ENCODE assay signal across 10 cellular contexts in genomic region chr19:30228726-30229523, GRCh38.
A peak's percentile ranks its signal among the peaks of the same experiment; 100 is the strongest.
DNase-seq lines count a peak whose midpoint lies in the region; ATAC-seq and TF ChIP-seq lines count a peak whose summit lies in the region.
"Had no signal": no experiment of that assay in that cellular context is flagged by ENCODE, and none has a peak within 500 bp of the region (broad histone marks: within the 10 kb centered on the region; RNA-seq: fewer than 3 reads in every experiment).

No MANE protein-coding gene starts in this region.

- WGBS in psoas muscle, 3 donors, result 4 to 10% (median 5%) methylated on average over 47 to 54 of the region's 54 CpGs

- H3K36me3 ChIP-seq in SJSA1 (no peaks in the 10 kb centered on the region), left ventricle myocardium inferior (no peaks in the 10 kb centered on the region), psoas muscle (ENCODE audit: insufficient read depth in 1 of 2, low read depth in 1 of 2) (no peaks in the 10 kb centered on the region)

- DNase-seq in Daoy (ENCODE audit: low read depth) (peak; percentile 67), SJSA1 (ENCODE audit: low read depth in 1 of 2, low spot score in 2 of 2) (peak in 1 of 2 experiments; percentile 40), left ventricle myocardium inferior (no peak), psoas muscle (no peak), SKM-1 treated with dmso at 0.1 percent for 144 hours (lab: John Stamatoyannopoulos, UW; ENCODE audit: unreplicated experiment) (no peak), MV-4-11 (lab: John Stamatoyannopoulos, UW) (no peak), activated T-cell treated with anti-CD3 and anti-CD28 coated beads for 4 hours (no peak)
- DNase-seq: SHP77 had no signal

- TF ChIP-seq CTCF in left ventricle myocardium inferior (IDR thresholded peaks at IDR 0.05; ENCODE audit: borderline replicate concordance), result no peak
- TF ChIP-seq CTCF in psoas muscle (IDR thresholded peaks at IDR 0.05), result no peak

- peaks cover 59% of the 10 kb centered on the region for H3K27me3 ChIP-seq in SJSA1 (replicated peaks)
- H3K27me3 ChIP-seq in left ventricle myocardium inferior (ENCODE audit: low read depth), result peaks cover 97% of the 10 kb centered on the region
- peaks cover 0 to 94% (median 20%) of the 10 kb centered on the region in 3 donors for H3K27me3 ChIP-seq in psoas muscle (ENCODE audit: insufficient read depth in 3 of 3, low read length in 2 of 3)

- H3K4me1 ChIP-seq in SJSA1 (replicated peaks) (peaks cover 23% of the 10 kb centered on the region), left ventricle myocardium inferior (peaks cover 47% of the 10 kb centered on the region), psoas muscle (peaks cover 17% of the 10 kb centered on the region)

- H3K9me3 ChIP-seq in SJSA1 (replicated peaks) (no peaks in the 10 kb centered on the region), left ventricle myocardium inferior (replicated peaks) (no peaks in the 10 kb centered on the region), psoas muscle (no peaks in the 10 kb centered on the region)

- ATAC-seq in psoas muscle (no peak), GM18861 (IDR thresholded peaks at IDR 0.05; ENCODE audit: unreplicated experiment) (no peak)

- H3K27ac ChIP-seq in SJSA1 (no peak overlapping the region), left ventricle myocardium inferior (replicated peaks) (peak overlapping the region; percentile 55), psoas muscle (no peak overlapping the region)
- H3K27ac ChIP-seq: HL-60 had no signal

- intact Hi-C loops in left ventricle myocardium inferior (cut with micrococcal nuclease) (no loop called here), psoas muscle (cut with DNase I) (loop anchor here in 1 of 2 donors (10.0 kb wide), 1 partner anchor 176 kb away; no protein-coding TSS in a partner anchor)

- H3K4me3 ChIP-seq in SJSA1 (peak overlapping the region; percentile 54), left ventricle myocardium inferior (peak overlapping the region; percentile 71), psoas muscle (peak overlapping the region; percentile 67)
